Comparison of ENCODE assay signal across 34 cellular contexts in the genomic region with DNA sequence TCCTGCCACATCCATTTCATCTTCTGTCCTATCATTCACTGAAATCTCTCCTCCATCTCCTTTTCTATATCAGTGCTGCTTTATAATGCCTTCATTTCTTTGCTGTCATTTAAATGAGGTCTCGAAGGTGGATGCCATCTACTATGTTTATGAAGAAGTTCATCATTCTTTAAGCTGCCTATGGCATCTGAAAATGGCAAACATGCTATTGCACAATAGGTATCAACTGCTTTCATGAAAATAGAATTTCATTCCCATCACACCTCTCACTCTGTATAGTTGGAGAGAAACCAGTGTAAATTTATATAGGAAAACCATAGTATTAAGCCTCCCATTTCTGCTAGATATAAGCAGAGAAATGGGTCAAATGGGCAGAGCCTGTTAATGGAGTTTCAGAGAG.
DNase-seq lines count a peak whose midpoint lies in the region; ATAC-seq, FAIRE-seq and TF ChIP-seq lines count a peak whose summit lies in the region.
"Had no signal": no experiment of that assay in that cellular context is flagged by ENCODE, and none has a peak within 500 bp of the region (broad histone marks: within the 10 kb centered on the region; RNA-seq: fewer than 3 reads in every experiment).

No MANE protein-coding gene starts in this region.

- no peak overlapping the region for H3K23ac ChIP-seq in IMR-90 (ENCODE audit: low read depth, low read length)

- no peak overlapping the region for H2BK120ac ChIP-seq in IMR-90 (ENCODE audit: low read depth, low read length)

- H3K9me1 ChIP-seq in IMR-90 (ENCODE audit: insufficient read depth, low read length) = no peaks in the 10 kb centered on the region
- H3K9me1 ChIP-seq in K562 (ENCODE audit: control insufficient read depth, insufficient read depth, low read length) = no peaks in the 10 kb centered on the region

- no peak overlapping the region for H3K18ac ChIP-seq in IMR-90 (ENCODE audit: low read depth, low read length)

- no peak overlapping the region for H2BK5ac ChIP-seq in IMR-90 (ENCODE audit: low read depth, low read length, poor library complexity, severe bottlenecking)

- CTCF ChIA-PET in HepG2 (lab: Yijun Ruan, JAX; ENCODE audit: low intra/inter-chr PET ratio, low total read pairs) = no interaction called here
- CTCF ChIA-PET in IMR-90 (lab: Yijun Ruan, JAX) = no interaction called here
- CTCF ChIA-PET in K562 (lab: Yijun Ruan, JAX; ENCODE audit: low intra/inter-chr PET ratio) = no interaction called here

- ATAC-seq in HepG2 = no peak
- ATAC-seq in right lobe of liver = no peak
- no peak for ATAC-seq in IMR-90 (ENCODE audit: low read depth)
- no peak for ATAC-seq in K562
- ATAC-seq in left colon = no peak
- ATAC-seq: A549; CD8-positive, alpha-beta T cell had no signal

- H3K14ac ChIP-seq in IMR-90 (replicated peaks; ENCODE audit: low read depth, low read length) = no peak overlapping the region

- TF ChIP-seq POLR2A in HepG2 (IDR thresholded peaks at IDR 0.05; ENCODE audit: insufficient read depth in 1 of 2, low read depth in 2 of 2, low read length in 2 of 2) = no peak
- no peak for TF ChIP-seq POLR2A in right lobe of liver (IDR thresholded peaks at IDR 0.05)
- TF ChIP-seq POLR2A in IMR-90 (IDR thresholded peaks at IDR 0.05; ENCODE audit: low read depth, low read length) = no peak
- TF ChIP-seq POLR2A in K562 (conservative IDR thresholded peaks at IDR 0.05) = no peak

- POLR2A ChIA-PET in HepG2 (lab: Yijun Ruan, JAX) (no interaction called here), IMR-90 (lab: Charles Lee; ENCODE audit: unreplicated experiment) (no interaction called here), K562 (lab: Yijun Ruan, JAX) (interaction anchor here (0.5 to 0.7 kb wide), 2 partner anchors 18 to 339 kb away, joined by 3 read pairs; no protein-coding TSS in a partner anchor)

- no peak overlapping the region for H3K27ac Mint-ChIP-seq in CD14-positive monocyte
- H3K27ac Mint-ChIP-seq: B cell; CD4-positive, alpha-beta memory T cell; CD4-positive, alpha-beta T cell; CD4-positive, CD25-positive, alpha-beta regulatory T cell; CD8-positive, alpha-beta memory T cell; CD8-positive, alpha-beta T cell had no signal

- no peak overlapping the region for H3K4me3 Mint-ChIP-seq in CD14-positive monocyte
- H3K4me3 Mint-ChIP-seq: B cell; CD4-positive, alpha-beta memory T cell; CD4-positive, alpha-beta T cell; CD4-positive, CD25-positive, alpha-beta regulatory T cell; CD8-positive, alpha-beta memory T cell; CD8-positive, alpha-beta T cell had no signal

- TF ChIP-seq CTCF in HepG2 (CRISPR knock-in tag; IDR thresholded peaks at IDR 0.05) (no peak), right lobe of liver (IDR thresholded peaks at IDR 0.05) (no peak), IMR-90 (conservative IDR thresholded peaks at IDR 0.05; ENCODE audit: low read depth, low read length) (no peak), K562 (IDR thresholded peaks at IDR 0.05 in 2 of 3, conservative IDR thresholded peaks at IDR 0.05 in 1 of 3; ENCODE audit: insufficient read depth in 2 of 3, low read depth in 1 of 3, low read length in 3 of 3) (no peak), CD14-positive monocyte (IDR thresholded peaks at IDR 0.05) (no peak)

- H4K5ac ChIP-seq in IMR-90 (ENCODE audit: low read depth, low read length) = no peak overlapping the region

- H3K27ac ChIP-seq in HepG2 (ENCODE audit: extremely low read length, insufficient read depth, low read length) = no peak overlapping the region
- no peak overlapping the region for H3K27ac ChIP-seq in right lobe of liver
- no peak overlapping the region for H3K27ac ChIP-seq in IMR-90 (ENCODE audit: insufficient read depth, low read length)
- no peak overlapping the region for H3K27ac ChIP-seq in K562 (ENCODE audit: extremely low read depth, low read depth, low read length)
- H3K27ac ChIP-seq: 22Rv1; A549; BLaER1; BLaER1 treated with 17β-estradiol and CSF1 and Interleukin-3, amounts not matched to agents 10 nM and 100 nM; C4-2B had no signal

- WGBS in HepG2 (ENCODE audit: low lambda C conversion rate) = 0% methylated on average over 1 of the region's 1 CpG
- 30% methylated on average over 1 of the region's 1 CpG for WGBS in right lobe of liver (ENCODE audit: insufficient coverage, low coverage, low lambda C conversion rate, missing lambda C conversion rate)
- no CpG with 5 or more reads among the region's 1 CpG for WGBS in IMR-90 (ENCODE audit: extremely low coverage in 2 of 2, insufficient read length in 1 of 2), 2 experiments
- WGBS in K562 (ENCODE audit: insufficient coverage, low coverage, missing lambda C conversion rate) = 0% methylated on average over 1 of the region's 1 CpG

- H2AK9ac ChIP-seq in IMR-90 (replicated peaks; ENCODE audit: low read depth, low read length, poor library complexity) = no peak overlapping the region

- H2BK15ac ChIP-seq in IMR-90 (ENCODE audit: low read depth, low read length) = no peak overlapping the region

- H3K4me1 Mint-ChIP-seq in CD14-positive monocyte = no peaks in the 10 kb centered on the region
- H3K4me1 Mint-ChIP-seq: B cell; CD4-positive, alpha-beta memory T cell; CD4-positive, CD25-positive, alpha-beta regulatory T cell; CD8-positive, alpha-beta memory T cell had no signal

- no peak overlapping the region for H4K91ac ChIP-seq in IMR-90 (ENCODE audit: insufficient read depth, low read depth, low read length)

- no peaks in the 10 kb centered on the region for H3K79me1 ChIP-seq in IMR-90 (ENCODE audit: low read depth in 1 of 2, low read length in 2 of 2)

- H2BK20ac ChIP-seq in IMR-90 (ENCODE audit: low read depth, low read length) = no peak overlapping the region

- no peaks in the 10 kb centered on the region for H3K27me3 ChIP-seq in HepG2 (ENCODE audit: control insufficient read depth in 1 of 2, insufficient read depth in 2 of 2, low read length in 2 of 2)
- H3K27me3 ChIP-seq in right lobe of liver = no peaks in the 10 kb centered on the region
- H3K27me3 ChIP-seq in IMR-90 (ENCODE audit: control insufficient read depth, insufficient read depth, low read length) = peaks cover 2% of the 10 kb centered on the region
- H3K27me3 ChIP-seq in K562 (ENCODE audit: control insufficient read depth in 2 of 2, insufficient read depth in 2 of 2, low read length in 2 of 2) = no peaks in the 10 kb centered on the region; a peak in 1 of 5 replicates
- H3K27me3 ChIP-seq: BE2C; BLaER1; BLaER1 treated with 17β-estradiol and CSF1 and Interleukin-3, amounts not matched to agents 10 nM and 100 nM had no signal

- intact Hi-C loops in HepG2 (cut with micrococcal nuclease; ENCODE audit: unreplicated experiment) (no loop called here), right lobe of liver (cut with DNase I) (no loop called here), IMR-90 (cut with micrococcal nuclease) (no loop called here), K562 (cut with micrococcal nuclease) (no loop called here), CD14-positive monocyte (cut with micrococcal nuclease) (no loop called here), left colon (cut with DNase I, micrococcal nuclease) (no loop called here)

- H3K36me3 Mint-ChIP-seq in CD14-positive monocyte = no peaks in the 10 kb centered on the region
- H3K36me3 Mint-ChIP-seq: CD4-positive, alpha-beta memory T cell; CD4-positive, CD25-positive, alpha-beta regulatory T cell; CD8-positive, alpha-beta memory T cell; CD8-positive, alpha-beta T cell had no signal

- H3K56ac ChIP-seq in IMR-90 (ENCODE audit: extremely low read depth, insufficient read depth, low read length) = no peak overlapping the region

- H2AK5ac ChIP-seq in IMR-90 (ENCODE audit: low read depth, low read length) = no peak overlapping the region

- dilution Hi-C loops in IMR-90 (cut with HindIII; ENCODE audit: low sequenced_read_pairs, unreplicated experiment) = no loop called here

- H3K36me3 ChIP-seq in HepG2 (replicated peaks in 1 of 2; ENCODE audit: control insufficient read depth in 1 of 2, insufficient read depth in 2 of 2, low read length in 2 of 2) = no peaks in the 10 kb centered on the region
- H3K36me3 ChIP-seq in right lobe of liver = no peaks in the 10 kb centered on the region
- no peaks in the 10 kb centered on the region for H3K36me3 ChIP-seq in IMR-90 (ENCODE audit: control insufficient read depth, insufficient read depth, low read length)
- no peaks in the 10 kb centered on the region for H3K36me3 ChIP-seq in K562 (ENCODE audit: control insufficient read depth, insufficient read depth, low read length)
- H3K36me3 ChIP-seq: BE2C; BLaER1; BLaER1 treated with 17β-estradiol and CSF1 and Interleukin-3, amounts not matched to agents 10 nM and 100 nM had no signal

- in situ Hi-C loops in HepG2 (cut with HindIII; ENCODE audit: extremely low pct_ligation_motif_present, low pct_unique_long_range_greater_than_20kb) = no loop called here
- in situ Hi-C loops in IMR-90 (cut with MboI; ENCODE audit: low sequenced_read_pairs) = no loop called here
- in situ Hi-C loops in K562 (cut with MboI) = no loop called here

- BruUV-seq in HepG2 (replicated peaks; lab: Mats Ljungman, UMichigan) = no TSS peak
- BruUV-seq in IMR-90 (replicated peaks; lab: Mats Ljungman, UMichigan) = no TSS peak
- no TSS peak for BruUV-seq in K562 (replicated peaks; lab: Mats Ljungman, UMichigan)

- TF ChIP-seq RAD21 in HepG2 (CRISPR knock-in tag; IDR thresholded peaks at IDR 0.05) (no peak), IMR-90 (IDR thresholded peaks at IDR 0.05; ENCODE audit: low read length) (no peak), K562 (CRISPR knock-in tag; conservative IDR thresholded peaks at IDR 0.05 in 1 of 2, IDR thresholded peaks at IDR 0.05 in 1 of 2) (no peak)

- peaks cover 5 to 17% (median 10%) of the 10 kb centered on the region in 7 donors for H3K9me3 Mint-ChIP-seq in CD14-positive monocyte

- H3K9me3 ChIP-seq in HepG2 (ENCODE audit: low read length) (peaks cover 6% of the 10 kb centered on the region; the same call in 1 of the 2 replicates), right lobe of liver (no peaks in the 10 kb centered on the region), IMR-90 (ENCODE audit: control insufficient read depth, insufficient read depth, low read length) (peaks cover 2% of the 10 kb centered on the region; the same call in 1 of the 2 replicates), K562 (replicated peaks; ENCODE audit: control insufficient read depth, insufficient read depth, low read depth, low read length) (no peaks in the 10 kb centered on the region)
- H3K9me3 ChIP-seq: A549, BE2C, Caco-2 had no signal

- H3K4me1 ChIP-seq in HepG2 (ENCODE audit: insufficient read depth, low read length) = peaks cover 6% of the 10 kb centered on the region; the same call in 1 of the 2 replicates
- H3K4me1 ChIP-seq in right lobe of liver = no peaks in the 10 kb centered on the region
- H3K4me1 ChIP-seq in IMR-90 (ENCODE audit: control insufficient read depth, insufficient read depth, low read length) = no peaks in the 10 kb centered on the region
- H3K4me1 ChIP-seq in K562 (replicated peaks in 1 of 2; ENCODE audit: control insufficient read depth in 2 of 2, insufficient read depth in 2 of 2, low read length in 2 of 2) = no peaks in the 10 kb centered on the region
- H3K4me1 ChIP-seq: A549; BE2C; BLaER1; BLaER1 treated with 17β-estradiol and CSF1 and Interleukin-3, amounts not matched to agents 10 nM and 100 nM; Caco-2 had no signal

- H3K4me2 ChIP-seq in HepG2 (ENCODE audit: low read depth, low read length) = no peak overlapping the region
- H3K4me2 ChIP-seq in IMR-90 (ENCODE audit: low read depth, low read length) = no peak overlapping the region
- no peak overlapping the region for H3K4me2 ChIP-seq in K562 (ENCODE audit: insufficient read depth, low read length)
- H3K4me2 ChIP-seq: A549; BLaER1; BLaER1 treated with 17β-estradiol and CSF1 and Interleukin-3, amounts not matched to agents 10 nM and 100 nM had no signal

- no peaks in the 10 kb centered on the region for H4K20me1 ChIP-seq in HepG2 (ENCODE audit: insufficient read depth, low read length)
- no peaks in the 10 kb centered on the region for H4K20me1 ChIP-seq in IMR-90 (ENCODE audit: insufficient read depth, low read length)
- H4K20me1 ChIP-seq in K562 (replicated peaks; ENCODE audit: control insufficient read depth, insufficient read depth, low read length) = no peaks in the 10 kb centered on the region
- H4K20me1 ChIP-seq: BLaER1; BLaER1 treated with 17β-estradiol and CSF1 and Interleukin-3, amounts not matched to agents 10 nM and 100 nM had no signal

- TF ChIP-seq EP300 in HepG2 (IDR thresholded peaks at IDR 0.05; ENCODE audit: low read depth in 2 of 2, low read length in 2 of 2) = no peak
- no peak for TF ChIP-seq EP300 in HepG2 (CRISPR knock-in tag; IDR thresholded peaks at IDR 0.05; ENCODE audit: borderline replicate concordance)
- no peak for TF ChIP-seq EP300 in K562 (IDR thresholded peaks at IDR 0.05; ENCODE audit: low read length)

- H2AFZ ChIP-seq in HepG2 (ENCODE audit: low read length) (no peak overlapping the region), IMR-90 (replicated peaks; ENCODE audit: low read length, poor library complexity) (no peak overlapping the region), K562 (ENCODE audit: low read depth, low read length) (no peak overlapping the region)

- DNase-seq in HepG2 (ENCODE audit: low spot score) = no peak
- DNase-seq in right lobe of liver = no peak
- DNase-seq in IMR-90 = no peak
- no peak for DNase-seq in K562 (ENCODE audit: extremely low read depth in 1 of 4, low spot score in 3 of 4)
- DNase-seq in CD14-positive monocyte (ENCODE audit: low spot score) = no peak
- no peak for DNase-seq in left colon
- DNase-seq: 8988T; ACHN; AML-193; BE2C; C1 segment of cervical spinal cord; Caco-2; Calu3; CD4-positive, alpha-beta memory T cell; CD4-positive, alpha-beta T cell; CD4-positive, CD25-positive, alpha-beta regulatory T cell; CD8-positive, alpha-beta memory T cell; CD8-positive, alpha-beta T cell; COR-L47; DMS 273 treated with DMSO at 0.1 percent for 48 hours; DMS153; DMS53; DMS79; DMS79 treated with DMSO at 0.1 percent for 48 hours; DND-41; EL had no signal

- no peak overlapping the region for H3K4ac ChIP-seq in IMR-90 (ENCODE audit: low read depth, low read length)

- H3K79me2 ChIP-seq in HepG2 (ENCODE audit: insufficient read depth, low read length) = no peaks in the 10 kb centered on the region
- H3K79me2 ChIP-seq in K562 (ENCODE audit: control insufficient read depth, insufficient read depth, low read length) = no peaks in the 10 kb centered on the region

- H3K4me3 ChIP-seq in HepG2 (replicated peaks in 1 of 3; ENCODE audit: insufficient read depth in 1 of 3, low read depth in 2 of 3, low read length in 3 of 3) = no peak overlapping the region
- H3K4me3 ChIP-seq in right lobe of liver = no peak overlapping the region
- H3K4me3 ChIP-seq in IMR-90 (ENCODE audit: insufficient read depth, low read depth, low read length) = no peak overlapping the region
- no peak overlapping the region for H3K4me3 ChIP-seq in K562
- H3K4me3 ChIP-seq: A549; BLaER1; BLaER1 treated with 17β-estradiol and CSF1 and Interleukin-3, amounts not matched to agents 10 nM and 100 nM had no signal

- no peaks in the 10 kb centered on the region for H3K27me3 Mint-ChIP-seq in CD14-positive monocyte (ENCODE audit: low read depth in 3 of 3)
- H3K27me3 Mint-ChIP-seq: B cell had no signal

- H4K8ac ChIP-seq in IMR-90 (ENCODE audit: low read depth in 2 of 2, low read length in 2 of 2) = no peak overlapping the region

- H3K9ac ChIP-seq in HepG2 (ENCODE audit: insufficient read depth, low read depth, low read length) = no peak overlapping the region
- no peak overlapping the region for H3K9ac ChIP-seq in IMR-90 (ENCODE audit: low read depth, low read length)
- no peak overlapping the region for H3K9ac ChIP-seq in K562 (ENCODE audit: insufficient read depth in 1 of 2, low read depth in 2 of 2, low read length in 2 of 2)
- H3K9ac ChIP-seq: BLaER1; BLaER1 treated with 17β-estradiol and CSF1 and Interleukin-3, amounts not matched to agents 10 nM and 100 nM had no signal

- no peak for FAIRE-seq in HepG2 (lab: Jason Lieb, UNC)
- FAIRE-seq in K562 (lab: Jason Lieb, UNC) = no peak
- FAIRE-seq: A204.1, A549, D721Med had no signal

Comparison
In these comparisons a context has a peak if more than half of its experiments do, and no peak if none do; other contexts are left out.
1. Of the 241 proteins assayed by ChIP-seq in both HepG2 and K562: peak only in HepG2: none; only in K562: none; in both: CEBPB; in neither: 239; mixed calls (peak in some experiments, not most) for 1.